Comparison of ENCODE assay signal across 23 cellular contexts in genomic region chr6:149209879-149210278, GRCh38.
DNase-seq lines count a peak whose midpoint lies in the region; ATAC-seq and TF ChIP-seq lines count a peak whose summit lies in the region.
"Had no signal": no experiment of that assay in that cellular context is flagged by ENCODE, and none has a peak within 500 bp of the region (broad histone marks: within the 10 kb centered on the region; RNA-seq: fewer than 3 reads in every experiment).

No MANE protein-coding gene starts in this region.

- no peaks in the 10 kb centered on the region for H3K79me2 ChIP-seq in trophoblast cell (ENCODE audit: control insufficient read depth, insufficient read depth, low read length, poor library complexity)
- H3K79me2 ChIP-seq: parathyroid adenoma had no signal

- peak overlapping the region; percentile 88 for H3K27ac Mint-ChIP-seq in T-helper 2 cell treated with Interferon-gamma antibody and Interleukin-4, amounts not matched to agents 5 μg/mL and 100 μg/mL, for 36 hours
- H3K27ac Mint-ChIP-seq in activated CD8-positive, alpha-beta T cell treated with anti-CD3 and anti-CD28 coated beads, Interleukin-2, amount 10 ng/mL, durations not matched to agents 7 days and 5 days: peak overlapping the region; percentile 82

- no peak overlapping the region for H3K4me2 ChIP-seq in trophoblast cell (ENCODE audit: low read length)

- CTCF ChIA-PET in activated CD8-positive, alpha-beta T cell treated with anti-CD3 and anti-CD28 coated beads, Interleukin-2, amount 10 ng/mL, durations not matched to agents 7 days and 5 days (lab: Charles Lee): interaction anchor here (1.0 kb wide), 1 partner anchor 222 kb away, joined by 4 read pairs; no protein-coding TSS in a partner anchor

- peak overlapping the region; percentile 70 for H3K4me3 Mint-ChIP-seq in T-helper 2 cell treated with Interferon-gamma antibody and Interleukin-4, amounts not matched to agents 5 μg/mL and 100 μg/mL, for 36 hours
- H3K4me3 Mint-ChIP-seq in activated CD8-positive, alpha-beta T cell treated with anti-CD3 and anti-CD28 coated beads, Interleukin-2, amount 10 ng/mL, durations not matched to agents 7 days and 5 days: no peak overlapping the region

- H3K9me3 ChIP-seq in trophoblast cell (ENCODE audit: insufficient read depth, low read depth, low read length): no peaks in the 10 kb centered on the region
- H3K9me3 ChIP-seq: heart left ventricle, Peyer's patch, right atrium auricular region had no signal

- no peak overlapping the region for H3K4ac ChIP-seq in trophoblast cell (ENCODE audit: low read depth, low read length)

- H2BK120ac ChIP-seq in trophoblast cell (ENCODE audit: insufficient read depth, low read length, poor library complexity): no peak overlapping the region

- no peak overlapping the region for H3K18ac ChIP-seq in trophoblast cell (ENCODE audit: low read length)

- POLR2A ChIA-PET in activated CD8-positive, alpha-beta T cell treated with anti-CD3 and anti-CD28 coated beads, Interleukin-2, amount 10 ng/mL, durations not matched to agents 7 days and 5 days (lab: Charles Lee): interaction anchor here (0.6 to 1.0 kb wide), 4 partner anchors 58 to 536 kb away, joined by 3 to 5 read pairs (median 3); no protein-coding TSS in a partner anchor

- H3K4me1 Mint-ChIP-seq in T-helper 2 cell treated with Interferon-gamma antibody and Interleukin-4, amounts not matched to agents 5 μg/mL and 100 μg/mL, for 36 hours (ENCODE audit: low read depth): peaks cover 18% of the 10 kb centered on the region
- H3K4me1 Mint-ChIP-seq in activated CD8-positive, alpha-beta T cell treated with anti-CD3 and anti-CD28 coated beads, Interleukin-2, amount 10 ng/mL, durations not matched to agents 7 days and 5 days (ENCODE audit: low read depth): peaks cover 2% of the 10 kb centered on the region

- H3K4me1 ChIP-seq in trophoblast cell (ENCODE audit: control insufficient read depth in 1 of 2, insufficient read depth in 2 of 2, low read length in 2 of 2): peaks cover 9 to 14% of the 10 kb centered on the region in 2 experiments
- H3K4me1 ChIP-seq: parathyroid adenoma, right atrium auricular region had no signal

- peak overlapping the region; percentile 74 for H3K14ac ChIP-seq in trophoblast cell (ENCODE audit: low read length)

- H3K36me3 ChIP-seq in trophoblast cell (ENCODE audit: control insufficient read depth in 1 of 2, insufficient read depth in 2 of 2, low read length in 2 of 2): no peaks in the 10 kb centered on the region
- H3K36me3 ChIP-seq: heart left ventricle, Peyer's patch, right atrium auricular region had no signal

- no peak for TF ChIP-seq CTCF in HL-60 (IDR thresholded peaks at IDR 0.05; ENCODE audit: insufficient read depth, low read length)

- H4K8ac ChIP-seq in trophoblast cell (ENCODE audit: low read depth, low read length): peak overlapping the region; percentile 57

- no peak overlapping the region for H2BK5ac ChIP-seq in trophoblast cell (ENCODE audit: low read depth, low read length, poor library complexity)

- H3K23ac ChIP-seq in trophoblast cell (ENCODE audit: low read length): no peak overlapping the region

- H3K27me3 ChIP-seq in HL-60 (ENCODE audit: insufficient read depth, poor library complexity, severe bottlenecking): no peaks in the 10 kb centered on the region
- H3K27me3 ChIP-seq in trophoblast cell (ENCODE audit: insufficient read depth, low read length): no peaks in the 10 kb centered on the region
- H3K27me3 ChIP-seq: foreskin keratinocyte, heart left ventricle, Peyer's patch, right atrium auricular region had no signal

- H3K9me3 Mint-ChIP-seq in T-helper 2 cell treated with Interferon-gamma antibody and Interleukin-4, amounts not matched to agents 5 μg/mL and 100 μg/mL, for 36 hours: peaks cover 2% of the 10 kb centered on the region
- H3K9me3 Mint-ChIP-seq in activated CD8-positive, alpha-beta T cell treated with anti-CD3 and anti-CD28 coated beads, Interleukin-2, amount 10 ng/mL, durations not matched to agents 7 days and 5 days (ENCODE audit: insufficient read depth): peaks cover 2% of the 10 kb centered on the region

- peak overlapping the region; percentile 74 for H2BK12ac ChIP-seq in trophoblast cell (ENCODE audit: low read length)

- WGBS in trophoblast cell (ENCODE audit: extremely low coverage, insufficient coverage, insufficient read length): no CpG with 5 or more reads among the region's 1 CpG

- H3K79me1 ChIP-seq in trophoblast cell (ENCODE audit: low read length): peaks cover 5% of the 10 kb centered on the region

- no peak for DNase-seq in T-helper 2 cell treated with Interferon-gamma antibody and Interleukin-4, amounts not matched to agents 5 μg/mL and 100 μg/mL, for 36 hours (ENCODE audit: low spot score)
- DNase-seq in T-helper 2 cell (no peak), HL-60 (ENCODE audit: low read depth in 1 of 2, low spot score in 1 of 2) (no peak), trophoblast cell (no peak), NCI-H146 (lab: John Stamatoyannopoulos, UW) (no peak), hippocampal formation (lab: John Stamatoyannopoulos, UW) (no peak), NCI-H82 (lab: John Stamatoyannopoulos, UW) (no peak)
- no peak for DNase-seq in activated CD8-positive, alpha-beta T cell treated with anti-CD3 and anti-CD28 coated beads, Interleukin-2, amount 10 ng/mL, durations not matched to agents 7 days and 5 days
- DNase-seq: activated T-cell treated with anti-CD3 and anti-CD28 coated beads, Interleukin-2, amount 50 U/mL, for 4 hours; cortex of kidney; heart left ventricle; NCI-H1092; NCI-H187 treated with DMSO at 0.1 percent for 48 hours; NCI-H524 treated with DMSO at 0.1 percent for 48 hours; Peyer's patch; stimulated activated CD4-positive, alpha-beta T cell treated with anti-CD3 and anti-CD28 coated beads, Interleukin-4, amount 100 ng/mL, for 1 hour had no signal

- H3K27me3 Mint-ChIP-seq in T-helper 2 cell treated with Interferon-gamma antibody and Interleukin-4, amounts not matched to agents 5 μg/mL and 100 μg/mL, for 36 hours (ENCODE audit: low read depth): no peaks in the 10 kb centered on the region
- H3K27me3 Mint-ChIP-seq in activated CD8-positive, alpha-beta T cell treated with anti-CD3 and anti-CD28 coated beads, Interleukin-2, amount 10 ng/mL, durations not matched to agents 7 days and 5 days (ENCODE audit: low read depth): no peaks in the 10 kb centered on the region

- H3K4me3 ChIP-seq in HL-60 (replicated peaks; ENCODE audit: insufficient read depth, low read length) (no peak overlapping the region), trophoblast cell (ENCODE audit: low read depth, low read length) (no peak overlapping the region)
- H3K4me3 ChIP-seq: heart left ventricle, lung, Peyer's patch, right atrium auricular region had no signal

- no peak overlapping the region for H2AFZ ChIP-seq in trophoblast cell (ENCODE audit: insufficient read depth, low read length, poor library complexity)
- H2AFZ ChIP-seq: parathyroid adenoma had no signal

- H2AK5ac ChIP-seq in trophoblast cell (ENCODE audit: low read length): peak overlapping the region; percentile 95

- peaks cover 19% of the 10 kb centered on the region for H3K36me3 Mint-ChIP-seq in T-helper 2 cell treated with Interferon-gamma antibody and Interleukin-4, amounts not matched to agents 5 μg/mL and 100 μg/mL, for 36 hours (ENCODE audit: low read depth)
- H3K36me3 Mint-ChIP-seq in activated CD8-positive, alpha-beta T cell treated with anti-CD3 and anti-CD28 coated beads, Interleukin-2, amount 10 ng/mL, durations not matched to agents 7 days and 5 days (ENCODE audit: low read depth): peaks cover 26% of the 10 kb centered on the region

- no peak for ATAC-seq in activated CD8-positive, alpha-beta T cell treated with anti-CD3 and anti-CD28 coated beads, Interleukin-2, amount 10 ng/mL, durations not matched to agents 7 days and 5 days
- ATAC-seq: esophagus mucosa, heart left ventricle, HepG2 had no signal

- no peak overlapping the region for H4K12ac ChIP-seq in trophoblast cell (ENCODE audit: low read depth, low read length)

- H4K91ac ChIP-seq in trophoblast cell (ENCODE audit: low read depth, low read length): peak overlapping the region; percentile 77

- H3K27ac ChIP-seq in HL-60 (replicated peaks): peak overlapping the region; percentile 60
- H3K27ac ChIP-seq in trophoblast cell (ENCODE audit: low read depth, low read length): peak overlapping the region; percentile 37
- H3K27ac ChIP-seq: 22Rv1, foreskin keratinocyte, parathyroid adenoma, right atrium auricular region had no signal

- no peak overlapping the region for H3K9ac ChIP-seq in trophoblast cell (ENCODE audit: low read length)
- H3K9ac ChIP-seq: parathyroid adenoma had no signal
